ENCODE assay signal across 9 cellular contexts in the genomic region with DNA sequence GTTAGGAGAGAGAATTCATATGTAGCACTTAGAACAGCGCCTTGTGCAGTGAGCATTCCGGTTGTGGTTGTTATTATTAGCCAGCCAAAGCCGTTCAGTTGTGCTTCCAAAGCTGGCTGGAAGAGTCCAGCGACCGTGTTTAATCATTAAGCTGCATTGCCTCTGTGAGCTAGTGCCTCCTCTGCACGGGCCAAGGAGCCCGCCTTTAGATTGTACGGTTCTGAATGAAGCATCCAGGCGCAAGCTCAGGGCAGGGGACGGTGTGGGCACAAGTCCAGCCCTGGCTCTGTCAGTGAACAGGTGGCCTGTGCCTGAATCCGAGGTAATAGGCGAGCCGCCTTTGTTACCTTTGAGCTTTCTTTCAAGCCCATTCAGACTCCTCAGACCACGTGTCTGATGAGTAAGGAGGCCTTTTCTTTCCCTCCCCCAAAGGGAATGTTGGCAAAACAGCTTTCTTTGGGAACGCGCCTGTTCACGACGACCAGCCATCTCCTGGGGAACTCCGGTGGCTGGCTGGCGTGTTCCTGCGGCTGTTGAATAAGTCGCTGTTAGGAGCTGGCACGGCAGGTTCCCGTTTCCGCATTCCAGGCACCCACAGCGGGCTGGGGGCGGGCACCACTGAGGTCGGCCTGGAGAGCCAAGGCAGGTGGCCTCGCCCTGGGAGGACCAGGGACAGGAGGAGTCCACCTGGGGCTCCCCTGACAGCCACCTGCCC. TPM values are rescaled to one million over a fixed set of nuclear protein-coding genes. Genes with fewer than 3 reads are reported as not detected.
DNase-seq lines count a peak whose midpoint lies in the region; ATAC-seq and TF ChIP-seq lines count a peak whose summit lies in the region.
"Had no signal": no experiment of that assay in that cellular context is flagged by ENCODE, and none has a peak within 500 bp of the region (broad histone marks: within the 10 kb centered on the region; RNA-seq: fewer than 3 reads in every experiment).

No MANE protein-coding gene starts in this region.

- H3K79me2 ChIP-seq in OCI-LY3 (ENCODE audit: low read length) = peaks cover 51% of the 10 kb centered on the region

- peak overlapping the region; percentile 49; the same call in 1 of the 2 replicates for H2AFZ ChIP-seq in OCI-LY3 (ENCODE audit: low read depth, low read length)

- peak overlapping the region; percentile 95 for H3K27ac ChIP-seq in HUES48 (ENCODE audit: low read depth, low read length)
- peak overlapping the region; percentile 72 for H3K27ac ChIP-seq in OCI-LY3 (ENCODE audit: low read length)
- H3K27ac ChIP-seq in esophagus muscularis mucosa (replicated peaks in 1 of 4) = peak overlapping the region in 1 of 4 donors; percentile 4

- H3K36me3 ChIP-seq in HUES48 (ENCODE audit: control insufficient read depth, insufficient read depth, low read length) = peaks cover 9% of the 10 kb centered on the region; the same call in 1 of the 2 replicates
- H3K36me3 ChIP-seq in OCI-LY3 (replicated peaks; ENCODE audit: low read depth, low read length) = peaks cover 36% of the 10 kb centered on the region
- no peaks in the 10 kb centered on the region for H3K36me3 ChIP-seq in esophagus muscularis mucosa

- H3K4me1 ChIP-seq in HUES48 (ENCODE audit: control insufficient read depth, insufficient read depth, low read length) (peaks cover 52% of the 10 kb centered on the region), OCI-LY3 (ENCODE audit: low read length) (peaks cover 52% of the 10 kb centered on the region), esophagus muscularis mucosa (peaks cover 19 to 35% (median 30%) of the 10 kb centered on the region in 4 donors)

- H3K27me3 ChIP-seq in HUES48 (ENCODE audit: control insufficient read depth, insufficient read depth, low read length) (no peaks in the 10 kb centered on the region), OCI-LY3 (ENCODE audit: low read depth, low read length) (no peaks in the 10 kb centered on the region), esophagus muscularis mucosa (no peaks in the 10 kb centered on the region)

- DNase-seq in SIG-M5 treated with dmso at 0.1 percent for 504 hours (lab: John Stamatoyannopoulos, UW; ENCODE audit: unreplicated experiment) (peak; percentile 75), SIG-M5 (lab: John Stamatoyannopoulos, UW) (no peak), esophagus muscularis mucosa (ENCODE audit: extremely low spot score) (no peak), mucosa of gallbladder (ENCODE audit: low spot score) (peak; percentile 87)
- DNase-seq: CD4-positive, CD25-positive, alpha-beta regulatory T cell had no signal

- intact Hi-C loops in esophagus muscularis mucosa (cut with DNase I) = no loop called here

- no peak for TF ChIP-seq EP300 in esophagus muscularis mucosa (IDR thresholded peaks at IDR 0.05)

- peak overlapping the region; percentile 75 for H3K9ac ChIP-seq in HUES48 (ENCODE audit: low read depth, low read length)
- peak overlapping the region; percentile 79 for H3K9ac ChIP-seq in OCI-LY3 (ENCODE audit: low read length)

- H3K9me3 ChIP-seq in HUES48 (ENCODE audit: control insufficient read depth, insufficient read depth, low read length) (peaks cover 6% of the 10 kb centered on the region), OCI-LY3 (ENCODE audit: insufficient read depth, low read length) (peaks cover 17% of the 10 kb centered on the region; the same call in 1 of the 2 replicates), esophagus muscularis mucosa (peaks cover 0 to 7% (median 0%) of the 10 kb centered on the region in 4 donors)

- TF ChIP-seq POLR2A in esophagus muscularis mucosa (IDR thresholded peaks at IDR 0.05; ENCODE audit: low read depth) = no peak

- H3K4me2 ChIP-seq in OCI-LY3 (ENCODE audit: low read length) = peak overlapping the region; percentile 90

- TF ChIP-seq CTCF in OCI-LY3 (IDR thresholded peaks at IDR 0.05; ENCODE audit: low read depth, low read length) (peak; percentile 42), esophagus muscularis mucosa (IDR thresholded peaks at IDR 0.05) (no peak)

- ATAC-seq in GM18873 (IDR thresholded peaks at IDR 0.05; ENCODE audit: low FRiP score, unreplicated experiment) (no peak), GM19328 (IDR thresholded peaks at IDR 0.05; ENCODE audit: unreplicated experiment) (no peak)

- 33% methylated on average over 15 of the region's 29 CpGs for WGBS in esophagus muscularis mucosa

- H3K4me3 ChIP-seq in HUES48 (ENCODE audit: low read depth, low read length) (peak overlapping the region; percentile 43), OCI-LY3 (ENCODE audit: low read length) (peak overlapping the region; percentile 75), esophagus muscularis mucosa (peak overlapping the region in 3 of 4 donors; percentile 22 to 31 (median 29))

- no peaks in the 10 kb centered on the region for H4K20me1 ChIP-seq in OCI-LY3 (ENCODE audit: insufficient read depth, low read length)

RNA-seq across cellular contexts. Expression of gene SIPA1L3, which starts 25.1 kb away (rescaled TPM):
- 10 to 100 TPM; 10.4 to 17.9 (median 13.2) TPM for total RNA-seq in esophagus muscularis mucosa
- total RNA-seq in mucosa of gallbladder = 74.6 TPM

RNA-seq across cellular contexts. Expression of gene WDR87, which starts 25.7 kb away (rescaled TPM):
- not detected for total RNA-seq in esophagus muscularis mucosa
- not detected for total RNA-seq in mucosa of gallbladder
- total RNA-seq: CD4-positive, CD25-positive, alpha-beta regulatory T cell had no signal

Comparison
In these comparisons a context has a peak if more than half of its experiments do, and no peak if none do; other contexts are left out.
1. DNase-seq: peak in SIG-M5 treated with dmso at 0.1 percent for 504 hours (single experiment) and mucosa of gallbladder (single experiment); none in SIG-M5 (single experiment) and esophagus muscularis mucosa (single experiment).
2. Peak in every context shown above with its lines, with median percentiles within 50 percentile points of each other: H3K4me3 ChIP-seq.